In the genomic region with DNA sequence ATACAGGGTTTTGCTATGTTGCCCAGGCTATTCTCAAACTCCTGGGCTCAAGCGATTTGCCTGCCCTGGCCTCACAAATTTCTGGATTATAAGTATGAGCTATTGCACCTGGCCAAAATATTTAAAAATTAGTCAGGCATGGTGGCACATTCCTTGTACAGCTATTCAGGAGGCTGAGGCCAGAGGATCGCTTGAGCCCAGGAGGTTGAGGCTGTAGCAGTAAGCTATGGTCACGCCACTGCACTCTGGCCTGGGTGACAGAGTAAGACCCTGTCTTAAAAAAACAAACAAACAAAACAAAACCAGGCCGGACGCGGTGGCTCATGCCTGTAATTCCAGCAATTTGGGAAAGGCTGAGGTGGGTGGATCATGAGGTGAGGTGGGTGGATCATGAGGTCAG, we compare ENCODE assay signal across 8 cellular contexts.
"Had no signal": no experiment of that assay in that cellular context is flagged by ENCODE, and none has a peak within 500 bp of the region (broad histone marks: within the 10 kb centered on the region; RNA-seq: fewer than 3 reads in every experiment).

No MANE protein-coding gene starts in this region.

- ATAC-seq: GM12878 had no signal

- DNase-seq: GDM1, GF-D8 had no signal

- H3K4me3 ChIP-seq: GM12878 had no signal

- FAIRE-seq: G401.6, GM12878, GM12891, GM12892, GM18507, GM19239 had no signal
